Comparison of ENCODE assay signal across 8 cellular contexts in genomic region chr19:10380311-10381102, GRCh38. TPM values are rescaled to one million over a fixed set of nuclear protein-coding genes. Genes with fewer than 3 reads are reported as not detected.
DNase-seq lines count a peak whose midpoint lies in the region; ATAC-seq and TF ChIP-seq lines count a peak whose summit lies in the region.

Gene TYK2 (minus strand): TSS chr19:10380572. CDS start chr19:10378406, 2,166 bp downstream.

- intact Hi-C loops in activated T-helper 2 cell treated with anti-CD3 and anti-CD28 coated beads, Interferon-gamma antibody, Interleukin-2, Interleukin-4, amounts not matched to agents 10 μg/mL and 5 μg/mL and 100 μg/mL, durations not matched to agents 14 hours and 24 hours and 36 hours (cut with micrococcal nuclease): loop anchor here (2.0 to 5.0 kb wide), 2 partner anchors 48 to 110 kb away; partner anchors contain the start of genes ICAM1 and RAVER1

- peaks cover 29% of the 10 kb centered on the region for H3K36me3 Mint-ChIP-seq in activated T-helper 2 cell treated with anti-CD3 and anti-CD28 coated beads, Interferon-gamma antibody, Interleukin-2, Interleukin-4, amounts not matched to agents 10 μg/mL and 5 μg/mL and 100 μg/mL, durations not matched to agents 14 hours and 24 hours and 36 hours (ENCODE audit: low read depth)
- peaks cover 0 to 23% (median 5%) of the 10 kb centered on the region in 3 donors for H3K36me3 Mint-ChIP-seq in naive thymus-derived CD8-positive, alpha-beta T cell

- H2AFZ ChIP-seq in fibroblast of lung (ENCODE audit: low read length): peak within 1 kb of the TSS; percentile 94

- no peaks in the 10 kb centered on the region for H3K27me3 Mint-ChIP-seq in activated T-helper 2 cell treated with anti-CD3 and anti-CD28 coated beads, Interferon-gamma antibody, Interleukin-2, Interleukin-4, amounts not matched to agents 10 μg/mL and 5 μg/mL and 100 μg/mL, durations not matched to agents 14 hours and 24 hours and 36 hours (ENCODE audit: low read depth)
- no peaks in the 10 kb centered on the region for H3K27me3 Mint-ChIP-seq in naive thymus-derived CD8-positive, alpha-beta T cell

- H3K27me3 ChIP-seq in RWPE2 (ENCODE audit: insufficient read depth, poor library complexity, severe bottlenecking) (no peaks in the 10 kb centered on the region), fibroblast of lung (ENCODE audit: control insufficient read depth, insufficient read depth, low read length) (no peaks in the 10 kb centered on the region)

- H4K20me1 ChIP-seq in fibroblast of lung (ENCODE audit: control insufficient read depth, extremely low read depth, insufficient read depth, low read length): no peaks in the 10 kb centered on the region

- DNase-seq in EH (ENCODE audit: low read depth) (peak; percentile 99), H4 (ENCODE audit: low spot score) (peak; percentile 98), LoVo (ENCODE audit: low spot score) (peak; percentile 96), RWPE2 (ENCODE audit: low spot score) (peak; percentile 96), fibroblast of lung (ENCODE audit: low read depth in 2 of 2) (peak; percentile 96 to 98)
- peak; percentile 98 for DNase-seq in activated T-helper 2 cell treated with anti-CD3 and anti-CD28 coated beads, Interferon-gamma antibody, Interleukin-2, Interleukin-4, amounts not matched to agents 10 μg/mL and 5 μg/mL and 100 μg/mL, durations not matched to agents 14 hours and 24 hours and 36 hours (ENCODE audit: low spot score)
- DNase-seq in naive thymus-derived CD8-positive, alpha-beta T cell: peak; percentile 86 to 98 (median 96)
- peak; percentile 93 to 97 (median 96) for DNase-seq in stimulated activated naive CD4-positive, alpha-beta T cell (lab: John Stamatoyannopoulos, UW)

- peak within 1 kb of the TSS; percentile 38 for H3K27ac ChIP-seq in RWPE2 (ENCODE audit: poor library complexity, severe bottlenecking)
- peak within 1 kb of the TSS; percentile 69 for H3K27ac ChIP-seq in fibroblast of lung (ENCODE audit: insufficient read depth, low read length)

- H3K9me3 ChIP-seq in RWPE2 (ENCODE audit: severe bottlenecking): no peaks in the 10 kb centered on the region
- H3K9me3 ChIP-seq in fibroblast of lung (ENCODE audit: control insufficient read depth, insufficient read depth, low read depth, low read length): no peaks in the 10 kb centered on the region

- H3K4me2 ChIP-seq in fibroblast of lung (ENCODE audit: extremely low read depth, insufficient read depth, low read length): peak within 1 kb of the TSS; percentile 57

- peak within 1 kb of the TSS; percentile 88 for H3K4me3 Mint-ChIP-seq in activated T-helper 2 cell treated with anti-CD3 and anti-CD28 coated beads, Interferon-gamma antibody, Interleukin-2, Interleukin-4, amounts not matched to agents 10 μg/mL and 5 μg/mL and 100 μg/mL, durations not matched to agents 14 hours and 24 hours and 36 hours (ENCODE audit: low read depth)
- H3K4me3 Mint-ChIP-seq in naive thymus-derived CD8-positive, alpha-beta T cell: peak within 1 kb of the TSS; percentile 88 to 97 (median 94)

- H3K4me1 ChIP-seq in RWPE2 (ENCODE audit: insufficient read depth, poor library complexity, severe bottlenecking) (peaks cover 5% of the 10 kb centered on the region), fibroblast of lung (ENCODE audit: control insufficient read depth, extremely low read depth, insufficient read depth, low read length) (no peaks in the 10 kb centered on the region)

- H3K36me3 ChIP-seq in RWPE2 (ENCODE audit: low read depth) (peaks cover 21% of the 10 kb centered on the region), fibroblast of lung (ENCODE audit: control insufficient read depth, insufficient read depth, low read length) (peaks cover 6% of the 10 kb centered on the region)

- peaks cover 9% of the 10 kb centered on the region for H3K79me2 ChIP-seq in fibroblast of lung (ENCODE audit: control insufficient read depth, insufficient read depth, low read length)

- POLR2A ChIA-PET in naive thymus-derived CD8-positive, alpha-beta T cell (lab: Charles Lee): interaction anchor here (0.5 to 2.3 kb wide), 17 partner anchors 10 to 1872 kb away, joined by 3 to 13 read pairs (median 4); partner anchors contain the start of genes ICAM1, ICAM4 and RAVER1

- H3K27ac Mint-ChIP-seq in activated T-helper 2 cell treated with anti-CD3 and anti-CD28 coated beads, Interferon-gamma antibody, Interleukin-2, Interleukin-4, amounts not matched to agents 10 μg/mL and 5 μg/mL and 100 μg/mL, durations not matched to agents 14 hours and 24 hours and 36 hours: peak within 1 kb of the TSS; percentile 88
- peak within 1 kb of the TSS; percentile 85 to 98 (median 93) for H3K27ac Mint-ChIP-seq in naive thymus-derived CD8-positive, alpha-beta T cell

- H3K9ac ChIP-seq in fibroblast of lung (ENCODE audit: insufficient read depth, low read length): peak within 1 kb of the TSS; percentile 79

- H3K4me3 ChIP-seq in RWPE2 (ENCODE audit: severe bottlenecking) (peak within 1 kb of the TSS; percentile 85), fibroblast of lung (replicated peaks in 1 of 4; ENCODE audit: control extremely low read depth in 1 of 4, insufficient read depth in 1 of 4, low read depth in 3 of 4, low read length in 4 of 4) (peak within 1 kb of the TSS; percentile 83 to 98 (median 93))

- H3K9me3 Mint-ChIP-seq in activated T-helper 2 cell treated with anti-CD3 and anti-CD28 coated beads, Interferon-gamma antibody, Interleukin-2, Interleukin-4, amounts not matched to agents 10 μg/mL and 5 μg/mL and 100 μg/mL, durations not matched to agents 14 hours and 24 hours and 36 hours: no peaks in the 10 kb centered on the region
- H3K9me3 Mint-ChIP-seq in naive thymus-derived CD8-positive, alpha-beta T cell: no peaks in the 10 kb centered on the region

- peaks cover 16% of the 10 kb centered on the region for H3K4me1 Mint-ChIP-seq in activated T-helper 2 cell treated with anti-CD3 and anti-CD28 coated beads, Interferon-gamma antibody, Interleukin-2, Interleukin-4, amounts not matched to agents 10 μg/mL and 5 μg/mL and 100 μg/mL, durations not matched to agents 14 hours and 24 hours and 36 hours (ENCODE audit: low read depth)
- peaks cover 8 to 29% (median 26%) of the 10 kb centered on the region in 4 donors for H3K4me1 Mint-ChIP-seq in naive thymus-derived CD8-positive, alpha-beta T cell

- no peak for TF ChIP-seq CTCF in RWPE2 (IDR thresholded peaks at IDR 0.05; ENCODE audit: poor library complexity, severe bottlenecking)
- no peak for TF ChIP-seq CTCF in fibroblast of lung (conservative IDR thresholded peaks at IDR 0.05 in 1 of 2, IDR thresholded peaks at IDR 0.05 in 1 of 2; ENCODE audit: low read depth in 1 of 2, low read length in 2 of 2)

- ATAC-seq in RWPE2 (ENCODE audit: low read depth): peak; percentile 97
- peak; percentile 97 to 99 for ATAC-seq in naive thymus-derived CD8-positive, alpha-beta T cell

RNA-seq across cellular contexts. Expression of gene TYK2, which starts in this region (rescaled TPM):
- total RNA-seq in H4 (2014; rRNA removed; shearing (Covaris generic)): 28.2 and 37.1 TPM in 2 replicates
- 250 TPM in 2 replicates for total RNA-seq in activated T-helper 2 cell treated with anti-CD3 and anti-CD28 coated beads, Interferon-gamma antibody, Interleukin-2, Interleukin-4, amounts not matched to agents 10 μg/mL and 5 μg/mL and 100 μg/mL, durations not matched to agents 14 hours and 24 hours and 36 hours
- 72.4 and 95.5 TPM in 2 replicates for total RNA-seq in fibroblast of lung
- 17.4 and 24.0 TPM in 2 replicates for polyA plus RNA-seq in fibroblast of lung
- polyA plus RNA-seq in fibroblast of lung (2012): 44.5 and 59.0 TPM in 2 replicates
- polyA minus RNA-seq in fibroblast of lung (ENCODE audit: low replicate concordance): 111 and 241 TPM in 2 replicates
- 100 to 1,000 TPM; 313 to 319 TPM for total RNA-seq in naive thymus-derived CD8-positive, alpha-beta T cell
- 10 to 100 TPM; 33.4 to 50.3 (median 43.9) TPM for polyA plus RNA-seq in naive thymus-derived CD8-positive, alpha-beta T cell

Comparison
In these comparisons a context has a peak if more than half of its experiments do, and no peak if none do; other contexts are left out.
1. Peak in every context shown above with its lines: DNase-seq, ATAC-seq, H3K4me3 ChIP-seq and H3K27ac ChIP-seq.